In genomic region chr3:124860599-124860998, GRCh38 we compare ENCODE assay signal across 9 cellular contexts. TPM values are rescaled to one million over a fixed set of nuclear protein-coding genes. Genes with fewer than 3 reads are reported as not detected.
DNase-seq lines count a peak whose midpoint lies in the region; ATAC-seq and TF ChIP-seq lines count a peak whose summit lies in the region.
"Had no signal": no experiment of that assay in that cellular context is flagged by ENCODE, and none has a peak within 500 bp of the region (broad histone marks: within the 10 kb centered on the region; RNA-seq: fewer than 3 reads in every experiment).

No MANE protein-coding gene starts in this region.

- no peaks in the 10 kb centered on the region for H4K20me1 ChIP-seq in osteoblast (ENCODE audit: insufficient read depth, low read length)

- H3K4me1 ChIP-seq in RWPE2 (ENCODE audit: insufficient read depth, poor library complexity, severe bottlenecking) (peaks cover 24% of the 10 kb centered on the region), osteoblast (ENCODE audit: insufficient read depth, low read length) (peaks cover 40% of the 10 kb centered on the region)

- H3K9me3 ChIP-seq in RWPE2 (ENCODE audit: severe bottlenecking): no peaks in the 10 kb centered on the region
- no peaks in the 10 kb centered on the region for H3K9me3 ChIP-seq in osteoblast (ENCODE audit: low read depth, low read length)

- H3K4me2 ChIP-seq in osteoblast (ENCODE audit: insufficient read depth, low read length): peak overlapping the region; percentile 69

- H2AFZ ChIP-seq in osteoblast (ENCODE audit: low read length): no peak overlapping the region

- peak; percentile 81 for DNase-seq in AG09309 (ENCODE audit: low read depth)
- DNase-seq in RWPE2 (ENCODE audit: low spot score): peak; percentile 83
- DNase-seq in fibroblast of the conjunctiva (ENCODE audit: low read depth): peak; percentile 84
- peak; percentile 86 for DNase-seq in osteoblast (ENCODE audit: insufficient read length, low spot score, missing footprints)
- no peak for DNase-seq in Ammon's horn (ENCODE audit: low spot score)
- DNase-seq in NCI-H1930 (lab: John Stamatoyannopoulos, UW): no peak
- DNase-seq: midbrain had no signal

- no peaks in the 10 kb centered on the region for H3K27me3 ChIP-seq in RWPE2 (ENCODE audit: insufficient read depth, poor library complexity, severe bottlenecking)
- H3K27me3 ChIP-seq in osteoblast (ENCODE audit: insufficient read depth, low read length): no peaks in the 10 kb centered on the region

- H3K27ac ChIP-seq in RWPE2 (ENCODE audit: poor library complexity, severe bottlenecking) (peak overlapping the region; percentile 65), osteoblast (ENCODE audit: low read depth, low read length) (peak overlapping the region; percentile 80)

- peaks cover 25% of the 10 kb centered on the region for H3K36me3 ChIP-seq in RWPE2 (ENCODE audit: low read depth)
- H3K36me3 ChIP-seq in osteoblast (ENCODE audit: insufficient read depth, low read length): peaks cover 9% of the 10 kb centered on the region

- H3K4me3 ChIP-seq in AG09309 (ENCODE audit: control insufficient read depth, low read depth, low read length): no peak overlapping the region
- H3K4me3 ChIP-seq in RWPE2 (ENCODE audit: severe bottlenecking): no peak overlapping the region
- H3K4me3 ChIP-seq in osteoblast (ENCODE audit: insufficient read depth, low read length): peak overlapping the region; percentile 23

- H3K79me2 ChIP-seq in osteoblast (ENCODE audit: insufficient read depth, low read length): peaks cover 62% of the 10 kb centered on the region

- ATAC-seq in RWPE2 (ENCODE audit: low read depth) (peak; percentile 99), HG03025 (IDR thresholded peaks at IDR 0.05; ENCODE audit: low FRiP score, unreplicated experiment) (no peak), GM19463 (IDR thresholded peaks at IDR 0.05; ENCODE audit: unreplicated experiment) (no peak)

- TF ChIP-seq CTCF in AG09309 (IDR thresholded peaks at IDR 0.05; ENCODE audit: control insufficient read depth, insufficient read depth, low read depth, low read length, missing control alignments) (no peak), RWPE2 (IDR thresholded peaks at IDR 0.05; ENCODE audit: poor library complexity, severe bottlenecking) (no peak), osteoblast (IDR thresholded peaks at IDR 0.05; ENCODE audit: extremely low read depth, low read depth, low read length) (no peak)

RNA-seq across cellular contexts. Expression of gene ITGB5, which starts 26.6 kb away (rescaled TPM):
- total RNA-seq in osteoblast: 400 and 433 TPM in 2 replicates

Comparison
In these comparisons a context has a peak if more than half of its experiments do, and no peak if none do; other contexts are left out.
1. DNase-seq: peak in AG09309 (single experiment), RWPE2 (single experiment), fibroblast of the conjunctiva (single experiment) and osteoblast (single experiment); none in Ammon's horn (single experiment) and NCI-H1930 (0 of 2).